ENCODE assay signal across 12 cellular contexts in genomic region chrX:15404712-15405111, GRCh38. TPM values are rescaled to one million over a fixed set of nuclear protein-coding genes. Genes with fewer than 3 reads are reported as not detected.
A peak's percentile ranks its signal among the peaks of the same experiment; 100 is the strongest.
DNase-seq lines count a peak whose midpoint lies in the region; ATAC-seq and TF ChIP-seq lines count a peak whose summit lies in the region.
"Had no signal": no experiment of that assay in that cellular context is flagged by ENCODE, and none has a peak within 500 bp of the region (broad histone marks: within the 10 kb centered on the region; RNA-seq: fewer than 3 reads in every experiment).

No MANE protein-coding gene starts in this region.

- no peaks in the 10 kb centered on the region for H3K27me3 ChIP-seq in transverse colon

- no peak overlapping the region for H3K27ac ChIP-seq in transverse colon

- ATAC-seq in GM18519 (IDR thresholded peaks at IDR 0.05; ENCODE audit: low FRiP score, unreplicated experiment): no peak
- ATAC-seq: stimulated activated naive CD8-positive, alpha-beta T cell treated with anti-CD3 and anti-CD28 coated beads, Interleukin-15, amount 100 ng/mL, for 72 hours had no signal

- in situ Hi-C loops in transverse colon (cut with MboI; ENCODE audit: low pct_ligation_motif_present in 1 of 4, low pct_unique_long_range_greater_than_20kb in 1 of 4, low sequenced_read_pairs in 3 of 4): no loop called here

- no peaks in the 10 kb centered on the region for H3K9me3 Mint-ChIP-seq in endothelial cell (ENCODE audit: unreplicated experiment)
- H3K9me3 Mint-ChIP-seq: activated B cell treated with CpG ODN at 0.5 μM for 24 hours; CD8-positive, alpha-beta memory T cell; stimulated activated naive CD8-positive, alpha-beta T cell treated with anti-CD3 and anti-CD28 coated beads, Interleukin-15, amount 100 ng/mL, for 72 hours had no signal

- intact Hi-C loops in transverse colon (cut with DNase I; ENCODE audit: low total_unique reads): no loop called here

- peak overlapping the region; percentile 92 for H3K27ac Mint-ChIP-seq in endothelial cell (ENCODE audit: unreplicated experiment)
- H3K27ac Mint-ChIP-seq: activated B cell treated with CpG ODN at 0.5 μM for 24 hours; CD8-positive, alpha-beta memory T cell; stimulated activated naive CD8-positive, alpha-beta T cell treated with anti-CD3 and anti-CD28 coated beads, Interleukin-15, amount 100 ng/mL, for 72 hours had no signal

- no peak overlapping the region for H3K4me3 Mint-ChIP-seq in endothelial cell (ENCODE audit: unreplicated experiment)
- H3K4me3 Mint-ChIP-seq: activated B cell treated with CpG ODN at 0.5 μM for 24 hours; CD8-positive, alpha-beta memory T cell; stimulated activated naive CD8-positive, alpha-beta T cell treated with anti-CD3 and anti-CD28 coated beads, Interleukin-15, amount 100 ng/mL, for 72 hours had no signal

- TF ChIP-seq EP300 in transverse colon (IDR thresholded peaks at IDR 0.05; ENCODE audit: low read depth): no peak

- no peaks in the 10 kb centered on the region for H3K9me3 ChIP-seq in transverse colon

- peaks cover 4% of the 10 kb centered on the region for H3K36me3 Mint-ChIP-seq in endothelial cell (ENCODE audit: low read depth, unreplicated experiment)

- no peaks in the 10 kb centered on the region for H3K36me3 ChIP-seq in transverse colon

- 45% methylated on average over 3 of the region's 3 CpGs; no CpG with 5 or more reads in 1 of the 2 donors for WGBS in transverse colon (ENCODE audit: low coverage in 1 of 2), 2 donors

- no peak for TF ChIP-seq POLR2A in NB4 (IDR thresholded peaks at IDR 0.05; ENCODE audit: extremely low read depth, insufficient read length)
- TF ChIP-seq POLR2A in transverse colon (IDR thresholded peaks at IDR 0.05): no peak

- TF ChIP-seq CTCF in NB4 (IDR thresholded peaks at IDR 0.05; ENCODE audit: low read depth, low read length): no peak
- TF ChIP-seq CTCF in endothelial cell (IDR thresholded peaks at IDR 0.05; ENCODE audit: unreplicated experiment): no peak
- TF ChIP-seq CTCF in transverse colon (IDR thresholded peaks at IDR 0.05): no peak

- DNase-seq in NB4 (ENCODE audit: low read depth): peak; percentile 79
- DNase-seq in endothelial cell (ENCODE audit: low spot score): no peak
- peak; percentile 18 for DNase-seq in iris pigment epithelial cell (ENCODE audit: low read depth)
- DNase-seq in transverse colon: peak; percentile 9
- DNase-seq in SHP77 (lab: John Stamatoyannopoulos, UW): no peak
- no peak for DNase-seq in midbrain (lab: John Stamatoyannopoulos, UW)
- DNase-seq: activated B cell treated with CpG ODN at 0.5 μM for 24 hours; CD8-positive, alpha-beta memory T cell; effector CD4-positive, alpha-beta T cell; NCI-H1694; stimulated activated naive CD8-positive, alpha-beta T cell treated with anti-CD3 and anti-CD28 coated beads, Interleukin-15, amount 100 ng/mL, for 72 hours had no signal

- no peaks in the 10 kb centered on the region for H3K4me1 ChIP-seq in transverse colon

- peak overlapping the region; percentile 38 for H3K4me3 ChIP-seq in NB4 (ENCODE audit: low read depth, low read length)
- no peak overlapping the region for H3K4me3 ChIP-seq in transverse colon

- peaks cover 17% of the 10 kb centered on the region for H3K4me1 Mint-ChIP-seq in endothelial cell (ENCODE audit: unreplicated experiment)
- H3K4me1 Mint-ChIP-seq: activated B cell treated with CpG ODN at 0.5 μM for 24 hours; stimulated activated naive CD8-positive, alpha-beta T cell treated with anti-CD3 and anti-CD28 coated beads, Interleukin-15, amount 100 ng/mL, for 72 hours had no signal

- no peaks in the 10 kb centered on the region for H3K27me3 Mint-ChIP-seq in endothelial cell (ENCODE audit: unreplicated experiment)
- H3K27me3 Mint-ChIP-seq: activated B cell treated with CpG ODN at 0.5 μM for 24 hours; stimulated activated naive CD8-positive, alpha-beta T cell treated with anti-CD3 and anti-CD28 coated beads, Interleukin-15, amount 100 ng/mL, for 72 hours had no signal

RNA-seq across cellular contexts. Expression of gene VEGFD, which starts 20.5 kb away (rescaled TPM):
- total RNA-seq in endothelial cell (ENCODE audit: unreplicated experiment) (0.56 TPM), transverse colon (1 to 10 TPM in 1 of 4 donors, under 1 TPM in 1, not detected in 2; 0.95 to 3.0 TPM)
- total RNA-seq: activated B cell treated with CpG ODN at 0.5 μM for 24 hours; CD8-positive, alpha-beta memory T cell had no signal

Comparison
In these comparisons a context has a peak if more than half of its experiments do, and no peak if none do; other contexts are left out.
1. DNase-seq: peak in NB4 (single experiment), iris pigment epithelial cell (single experiment) and transverse colon (single experiment); none in endothelial cell (single experiment), SHP77 (0 of 2) and midbrain (single experiment).